Comparison of ENCODE assay signal across 21 cellular contexts in the genomic region with DNA sequence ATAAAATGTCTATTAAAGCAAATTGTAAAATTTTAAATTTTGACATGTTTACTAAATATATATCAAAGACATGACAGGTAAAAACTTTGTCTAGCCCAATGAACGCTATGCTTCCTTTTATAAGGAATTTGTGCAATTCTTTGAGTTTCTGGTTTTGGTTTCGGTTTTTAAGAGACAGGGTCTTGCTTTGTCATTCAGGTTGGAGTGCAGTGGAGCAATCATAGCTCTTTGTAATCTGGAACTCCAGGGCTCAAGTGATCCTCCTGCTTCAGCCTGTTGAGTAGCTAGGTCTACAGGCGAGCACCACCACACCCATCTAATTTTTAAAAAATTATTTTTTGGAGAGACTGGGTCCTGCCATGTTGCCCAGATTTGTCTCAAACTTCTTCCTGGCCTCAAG.
DNase-seq lines count a peak whose midpoint lies in the region; ATAC-seq and TF ChIP-seq lines count a peak whose summit lies in the region.
"Had no signal": no experiment of that assay in that cellular context is flagged by ENCODE, and none has a peak within 500 bp of the region (broad histone marks: within the 10 kb centered on the region; RNA-seq: fewer than 3 reads in every experiment).

No MANE protein-coding gene starts in this region.

- H3K9ac ChIP-seq in DND-41 (ENCODE audit: low read depth, low read length) = no peak overlapping the region
- H3K9ac ChIP-seq in KMS-11 = peak overlapping the region; percentile 42; the same call in 1 of the 2 replicates
- no peak overlapping the region for H3K9ac ChIP-seq in neural progenitor cell
- H3K9ac ChIP-seq: GM23248 had no signal

- H3K9me3 ChIP-seq in DND-41 (ENCODE audit: insufficient read depth, low read length, severe bottlenecking) = no peaks in the 10 kb centered on the region
- no peaks in the 10 kb centered on the region for H3K9me3 ChIP-seq in neural progenitor cell (ENCODE audit: low read depth)
- H3K9me3 ChIP-seq: A549 had no signal

- peaks cover 24% of the 10 kb centered on the region for H3K36me3 Mint-ChIP-seq in neural progenitor cell

- H3K4me1 Mint-ChIP-seq in neural progenitor cell = no peaks in the 10 kb centered on the region

- H3K9me3 Mint-ChIP-seq in neural progenitor cell = no peaks in the 10 kb centered on the region

- H3K27ac ChIP-seq in DND-41 (ENCODE audit: low read length) = no peak overlapping the region
- peak overlapping the region; percentile 72 for H3K27ac ChIP-seq in KMS-11
- no peak overlapping the region for H3K27ac ChIP-seq in neural progenitor cell
- H3K27ac ChIP-seq: A549, GM23248 had no signal

- TF ChIP-seq CTCF in DND-41 (IDR thresholded peaks at IDR 0.05; ENCODE audit: borderline replicate concordance, extremely low read depth, low read length, poor library complexity, severe bottlenecking) (no peak), KMS-11 (conservative IDR thresholded peaks at IDR 0.05; ENCODE audit: low read depth, low read length) (no peak), choroid plexus epithelial cell (conservative IDR thresholded peaks at IDR 0.05; ENCODE audit: low read depth, low read length) (no peak), neural progenitor cell (IDR thresholded peaks at IDR 0.05) (no peak)

- H3K79me2 ChIP-seq in DND-41 (ENCODE audit: insufficient read depth, low read length) = no peaks in the 10 kb centered on the region
- H3K79me2 ChIP-seq in KMS-11 (ENCODE audit: insufficient read depth, low read depth) = no peaks in the 10 kb centered on the region
- no peaks in the 10 kb centered on the region for H3K79me2 ChIP-seq in neural progenitor cell (ENCODE audit: low read depth)

- no peaks in the 10 kb centered on the region for H3K4me1 ChIP-seq in DND-41 (ENCODE audit: insufficient read depth, low read length)
- peaks cover 18% of the 10 kb centered on the region for H3K4me1 ChIP-seq in KMS-11 (ENCODE audit: low read depth, poor library complexity, severe bottlenecking)
- no peaks in the 10 kb centered on the region for H3K4me1 ChIP-seq in neural progenitor cell
- H3K4me1 ChIP-seq: A549 had no signal

- H4K20me1 ChIP-seq in DND-41 (ENCODE audit: insufficient read depth, low read length) = no peaks in the 10 kb centered on the region
- H4K20me1 ChIP-seq in KMS-11 (ENCODE audit: insufficient read depth) = no peaks in the 10 kb centered on the region
- H4K20me1 ChIP-seq in neural progenitor cell (ENCODE audit: low read depth) = no peaks in the 10 kb centered on the region

- DNase-seq in DND-41 (no peak), choroid plexus epithelial cell (ENCODE audit: low read depth) (peak; percentile 18), RPMI8226 (no peak), neural progenitor cell (ENCODE audit: low spot score) (no peak)
- no peak for DNase-seq in activated effector memory CD4-positive, alpha-beta T cell treated with Interleukin-2 at 50 U/mL for 16 hours
- DNase-seq: C1 segment of cervical spinal cord; GDM1; GM23248; HCEC 1CT; NCI-H1105; NCI-H1694; NCI-H2107; NCI-H345; NCI-H526; NK-92 treated with Interleukin-12 subunit alpha and Interleukin-12 subunit beta, amount 100 ng/mL, for 24 hours; PC-3; SW 1271 had no signal

- H3K4me2 ChIP-seq in DND-41 (ENCODE audit: insufficient read depth, low read length) (no peak overlapping the region), KMS-11 (peak overlapping the region; percentile 31), neural progenitor cell (no peak overlapping the region)
- H3K4me2 ChIP-seq: A549 had no signal

- H3K4me3 ChIP-seq in DND-41 (ENCODE audit: low read depth in 1 of 2, low read length in 2 of 2) (no peak overlapping the region), KMS-11 (IDR thresholded peaks at IDR 0.05; ENCODE audit: insufficient read depth, low read depth, low read length) (no peak overlapping the region), choroid plexus epithelial cell (ENCODE audit: low read depth, low read length) (no peak overlapping the region), neural progenitor cell (no peak overlapping the region)
- H3K4me3 ChIP-seq: A549, GM23248 had no signal

- H3K4me3 Mint-ChIP-seq in neural progenitor cell = no peak overlapping the region

- no peaks in the 10 kb centered on the region for H3F3A ChIP-seq in neural progenitor cell (ENCODE audit: low read depth)

- H3K36me3 ChIP-seq in DND-41 (ENCODE audit: insufficient read depth, low read length) = peaks cover 27% of the 10 kb centered on the region; the same call in 1 of the 2 replicates
- no peaks in the 10 kb centered on the region for H3K36me3 ChIP-seq in KMS-11 (ENCODE audit: insufficient read depth)
- peaks cover 11% of the 10 kb centered on the region for H3K36me3 ChIP-seq in neural progenitor cell

- no peaks in the 10 kb centered on the region for H3K27me3 ChIP-seq in DND-41 (ENCODE audit: insufficient read depth, low read length, poor library complexity)
- no peaks in the 10 kb centered on the region for H3K27me3 ChIP-seq in KMS-11 (ENCODE audit: insufficient read depth, low read depth)
- no peaks in the 10 kb centered on the region for H3K27me3 ChIP-seq in neural progenitor cell

- H2AFZ ChIP-seq in DND-41 (ENCODE audit: low read depth, low read length) (no peak overlapping the region), KMS-11 (ENCODE audit: low read depth) (peak overlapping the region; percentile 30; the same call in 1 of the 2 replicates), neural progenitor cell (replicated peaks) (no peak overlapping the region)
- H2AFZ ChIP-seq: GM23248 had no signal

- ATAC-seq in DND-41 (ENCODE audit: insufficient read depth, low read depth) (peak; percentile 52), GM18868 (IDR thresholded peaks at IDR 0.05; ENCODE audit: unreplicated experiment) (peak; percentile 76), HG03442 (IDR thresholded peaks at IDR 0.05; ENCODE audit: unreplicated experiment) (no peak)
- ATAC-seq: A549, PC-3 had no signal

- no peaks in the 10 kb centered on the region for H3K27me3 Mint-ChIP-seq in neural progenitor cell (ENCODE audit: insufficient read depth, low read depth)

- H3K27ac Mint-ChIP-seq in neural progenitor cell = no peak overlapping the region
